Comparison of ENCODE assay signal across 1 cellular context in the genomic region with DNA sequence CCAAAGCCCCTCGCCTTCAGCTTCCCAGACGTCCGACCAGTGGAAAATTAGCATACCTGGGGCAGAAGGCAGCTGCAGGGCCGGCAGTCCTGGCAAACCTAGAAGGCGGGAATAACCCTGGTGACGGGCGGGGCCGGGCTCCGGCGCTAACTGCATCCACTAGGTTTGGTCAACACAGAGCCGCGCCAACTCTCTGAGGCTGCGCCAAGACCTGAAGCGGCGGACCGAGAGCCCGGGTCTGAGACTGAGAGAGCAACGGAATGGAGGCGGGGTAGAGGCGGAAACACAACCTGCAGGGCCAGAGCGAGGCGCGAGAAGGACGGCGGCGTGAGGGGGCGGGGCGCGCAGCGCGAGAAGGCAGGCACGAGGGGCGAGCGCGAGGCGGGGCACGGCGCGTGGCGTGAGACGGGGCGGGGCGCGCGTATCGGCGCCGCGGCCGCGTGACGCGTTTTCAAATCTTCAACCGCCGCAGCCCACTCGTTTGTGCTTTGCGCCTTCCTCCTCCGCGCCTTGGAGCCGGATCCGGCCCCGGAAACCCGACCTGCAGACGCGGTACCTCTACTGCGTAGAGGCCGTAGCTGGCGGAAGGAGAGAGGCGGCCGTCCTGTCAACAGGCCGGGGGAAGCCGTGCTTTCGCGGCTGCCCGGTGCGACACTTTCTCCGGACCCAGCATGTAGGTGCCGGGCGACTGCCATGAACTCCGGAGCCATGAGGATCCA.
TF ChIP-seq lines count a peak whose summit lies in the region.

A gene with protein sequence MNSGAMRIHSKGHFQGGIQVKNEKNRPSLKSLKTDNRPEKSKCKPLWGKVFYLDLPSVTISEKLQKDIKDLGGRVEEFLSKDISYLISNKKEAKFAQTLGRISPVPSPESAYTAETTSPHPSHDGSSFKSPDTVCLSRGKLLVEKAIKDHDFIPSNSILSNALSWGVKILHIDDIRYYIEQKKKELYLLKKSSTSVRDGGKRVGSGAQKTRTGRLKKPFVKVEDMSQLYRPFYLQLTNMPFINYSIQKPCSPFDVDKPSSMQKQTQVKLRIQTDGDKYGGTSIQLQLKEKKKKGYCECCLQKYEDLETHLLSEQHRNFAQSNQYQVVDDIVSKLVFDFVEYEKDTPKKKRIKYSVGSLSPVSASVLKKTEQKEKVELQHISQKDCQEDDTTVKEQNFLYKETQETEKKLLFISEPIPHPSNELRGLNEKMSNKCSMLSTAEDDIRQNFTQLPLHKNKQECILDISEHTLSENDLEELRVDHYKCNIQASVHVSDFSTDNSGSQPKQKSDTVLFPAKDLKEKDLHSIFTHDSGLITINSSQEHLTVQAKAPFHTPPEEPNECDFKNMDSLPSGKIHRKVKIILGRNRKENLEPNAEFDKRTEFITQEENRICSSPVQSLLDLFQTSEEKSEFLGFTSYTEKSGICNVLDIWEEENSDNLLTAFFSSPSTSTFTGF (plus strand): TSS at position 454 of the 719 bp plus-strand sequence. CDS start 240 bp downstream, at position 694.
A gene with protein sequence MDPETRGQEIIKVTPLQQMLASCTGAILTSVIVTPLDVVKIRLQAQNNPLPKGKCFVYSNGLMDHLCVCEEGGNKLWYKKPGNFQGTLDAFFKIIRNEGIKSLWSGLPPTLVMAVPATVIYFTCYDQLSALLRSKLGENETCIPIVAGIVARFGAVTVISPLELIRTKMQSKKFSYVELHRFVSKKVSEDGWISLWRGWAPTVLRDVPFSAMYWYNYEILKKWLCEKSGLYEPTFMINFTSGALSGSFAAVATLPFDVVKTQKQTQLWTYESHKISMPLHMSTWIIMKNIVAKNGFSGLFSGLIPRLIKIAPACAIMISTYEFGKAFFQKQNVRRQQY (minus strand): TSS at position 321 of the 719 bp plus-strand sequence. CDS start 17,633 bp downstream, outside the sequence.

TF ChIP-seq in GM12878, 131 proteins besides CTCF, POLR2A, EP300 and RAD21 (continued from another document):
- TF ChIP-seq, protein P1, sequence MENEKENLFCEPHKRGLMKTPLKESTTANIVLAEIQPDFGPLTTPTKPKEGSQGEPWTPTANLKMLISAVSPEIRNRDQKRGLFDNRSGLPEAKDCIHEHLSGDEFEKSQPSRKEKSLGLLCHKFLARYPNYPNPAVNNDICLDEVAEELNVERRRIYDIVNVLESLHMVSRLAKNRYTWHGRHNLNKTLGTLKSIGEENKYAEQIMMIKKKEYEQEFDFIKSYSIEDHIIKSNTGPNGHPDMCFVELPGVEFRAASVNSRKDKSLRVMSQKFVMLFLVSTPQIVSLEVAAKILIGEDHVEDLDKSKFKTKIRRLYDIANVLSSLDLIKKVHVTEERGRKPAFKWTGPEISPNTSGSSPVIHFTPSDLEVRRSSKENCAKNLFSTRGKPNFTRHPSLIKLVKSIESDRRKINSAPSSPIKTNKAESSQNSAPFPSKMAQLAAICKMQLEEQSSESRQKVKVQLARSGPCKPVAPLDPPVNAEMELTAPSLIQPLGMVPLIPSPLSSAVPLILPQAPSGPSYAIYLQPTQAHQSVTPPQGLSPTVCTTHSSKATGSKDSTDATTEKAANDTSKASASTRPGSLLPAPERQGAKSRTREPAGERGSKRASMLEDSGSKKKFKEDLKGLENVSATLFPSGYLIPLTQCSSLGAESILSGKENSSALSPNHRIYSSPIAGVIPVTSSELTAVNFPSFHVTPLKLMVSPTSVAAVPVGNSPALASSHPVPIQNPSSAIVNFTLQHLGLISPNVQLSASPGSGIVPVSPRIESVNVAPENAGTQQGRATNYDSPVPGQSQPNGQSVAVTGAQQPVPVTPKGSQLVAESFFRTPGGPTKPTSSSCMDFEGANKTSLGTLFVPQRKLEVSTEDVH (IDR thresholded peaks at IDR 0.05; ENCODE audit: low read depth, partially characterized antibody) = peak; percentile 56
- TF ChIP-seq SMARCA5 (IDR thresholded peaks at IDR 0.05) (peak; percentile 49; the same call in 1 of the 2 replicates), RB1 (IDR thresholded peaks at IDR 0.05; ENCODE audit: borderline replicate concordance) (peak; percentile 92; the same call in 1 of the 2 replicates), MTA2 (IDR thresholded peaks at IDR 0.05; ENCODE audit: low read depth) (0 out of 2 replicates have a peak, but pooled peaks have one; percentile 17), GABPA (IDR thresholded peaks at IDR 0.05; ENCODE audit: low read depth) (peak; percentile 76), TAF1 (IDR thresholded peaks at IDR 0.05; ENCODE audit: borderline replicate concordance, low read depth, low read length) (peak; percentile 87), TBL1XR1 (IDR thresholded peaks at IDR 0.05; ENCODE audit: low read depth, low read length) (0 out of 2 replicates have a peak, but pooled peaks have one; percentile 3), BHLHE40 (IDR thresholded peaks at IDR 0.05; ENCODE audit: borderline replicate concordance in 1 of 2, low read depth in 2 of 2, low read length in 1 of 2) (peak; percentile 90 to 98), CREB1 (IDR thresholded peaks at IDR 0.05; ENCODE audit: low read depth) (peak; percentile 90), PML (IDR thresholded peaks at IDR 0.05; ENCODE audit: low read length) (peak; percentile 86), TARDBP (IDR thresholded peaks at IDR 0.05; ENCODE audit: borderline replicate concordance) (0 out of 2 replicates have a peak, but pooled peaks have one; percentile 37), EGR1 (IDR thresholded peaks at IDR 0.05; ENCODE audit: borderline replicate concordance in 1 of 2, low read depth in 2 of 2, low read length in 2 of 2) (peak; percentile 82 to 95), FOS (IDR thresholded peaks at IDR 0.05; ENCODE audit: borderline replicate concordance, extremely low read depth, insufficient read length) (no peak), CREM (IDR thresholded peaks at IDR 0.05; ENCODE audit: low read depth) (peak; percentile 81; the same call in 1 of the 2 replicates), FOXK2 (IDR thresholded peaks at IDR 0.05) (no peak), PAX8 (IDR thresholded peaks at IDR 0.05) (no peak), WRNIP1 (IDR thresholded peaks at IDR 0.05; ENCODE audit: borderline replicate concordance, low read depth, low read length) (no peak), HDGF (IDR thresholded peaks at IDR 0.05) (0 out of 2 replicates have a peak, but pooled peaks have one; percentile 31), ETV6 (conservative IDR thresholded peaks at IDR 0.05 in 1 of 2, IDR thresholded peaks at IDR 0.05 in 1 of 2; ENCODE audit: borderline replicate concordance in 1 of 2, low read depth in 1 of 2) (0 out of 4 replicates have a peak, but pooled peaks of 1 of the 2 experiments have one; percentile 34), SP1 (IDR thresholded peaks at IDR 0.05; ENCODE audit: low read depth, low read length) (peak; percentile 78), NBN (IDR thresholded peaks at IDR 0.05) (peak; percentile 44; the same call in 1 of the 2 replicates), ESRRA (IDR thresholded peaks at IDR 0.05; ENCODE audit: low read length) (peak; percentile 16; the same call in 1 of the 2 replicates)
- TF ChIP-seq, protein P2, sequence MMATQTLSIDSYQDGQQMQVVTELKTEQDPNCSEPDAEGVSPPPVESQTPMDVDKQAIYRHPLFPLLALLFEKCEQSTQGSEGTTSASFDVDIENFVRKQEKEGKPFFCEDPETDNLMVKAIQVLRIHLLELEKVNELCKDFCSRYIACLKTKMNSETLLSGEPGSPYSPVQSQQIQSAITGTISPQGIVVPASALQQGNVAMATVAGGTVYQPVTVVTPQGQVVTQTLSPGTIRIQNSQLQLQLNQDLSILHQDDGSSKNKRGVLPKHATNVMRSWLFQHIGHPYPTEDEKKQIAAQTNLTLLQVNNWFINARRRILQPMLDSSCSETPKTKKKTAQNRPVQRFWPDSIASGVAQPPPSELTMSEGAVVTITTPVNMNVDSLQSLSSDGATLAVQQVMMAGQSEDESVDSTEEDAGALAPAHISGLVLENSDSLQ (IDR thresholded peaks at IDR 0.05) = 0 out of 2 replicates have a peak, but pooled peaks have one; percentile 21
- TF ChIP-seq, protein P3, sequence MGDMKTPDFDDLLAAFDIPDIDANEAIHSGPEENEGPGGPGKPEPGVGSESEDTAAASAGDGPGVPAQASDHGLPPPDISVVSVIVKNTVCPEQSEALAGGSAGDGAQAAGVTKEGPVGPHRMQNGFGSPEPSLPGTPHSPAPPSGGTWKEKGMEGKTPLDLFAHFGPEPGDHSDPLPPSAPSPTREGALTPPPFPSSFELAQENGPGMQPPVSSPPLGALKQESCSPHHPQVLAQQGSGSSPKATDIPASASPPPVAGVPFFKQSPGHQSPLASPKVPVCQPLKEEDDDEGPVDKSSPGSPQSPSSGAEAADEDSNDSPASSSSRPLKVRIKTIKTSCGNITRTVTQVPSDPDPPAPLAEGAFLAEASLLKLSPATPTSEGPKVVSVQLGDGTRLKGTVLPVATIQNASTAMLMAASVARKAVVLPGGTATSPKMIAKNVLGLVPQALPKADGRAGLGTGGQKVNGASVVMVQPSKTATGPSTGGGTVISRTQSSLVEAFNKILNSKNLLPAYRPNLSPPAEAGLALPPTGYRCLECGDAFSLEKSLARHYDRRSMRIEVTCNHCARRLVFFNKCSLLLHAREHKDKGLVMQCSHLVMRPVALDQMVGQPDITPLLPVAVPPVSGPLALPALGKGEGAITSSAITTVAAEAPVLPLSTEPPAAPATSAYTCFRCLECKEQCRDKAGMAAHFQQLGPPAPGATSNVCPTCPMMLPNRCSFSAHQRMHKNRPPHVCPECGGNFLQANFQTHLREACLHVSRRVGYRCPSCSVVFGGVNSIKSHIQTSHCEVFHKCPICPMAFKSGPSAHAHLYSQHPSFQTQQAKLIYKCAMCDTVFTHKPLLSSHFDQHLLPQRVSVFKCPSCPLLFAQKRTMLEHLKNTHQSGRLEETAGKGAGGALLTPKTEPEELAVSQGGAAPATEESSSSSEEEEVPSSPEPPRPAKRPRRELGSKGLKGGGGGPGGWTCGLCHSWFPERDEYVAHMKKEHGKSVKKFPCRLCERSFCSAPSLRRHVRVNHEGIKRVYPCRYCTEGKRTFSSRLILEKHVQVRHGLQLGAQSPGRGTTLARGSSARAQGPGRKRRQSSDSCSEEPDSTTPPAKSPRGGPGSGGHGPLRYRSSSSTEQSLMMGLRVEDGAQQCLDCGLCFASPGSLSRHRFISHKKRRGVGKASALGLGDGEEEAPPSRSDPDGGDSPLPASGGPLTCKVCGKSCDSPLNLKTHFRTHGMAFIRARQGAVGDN (IDR thresholded peaks at IDR 0.05) = peak; percentile 90
- TF ChIP-seq, protein P4, sequence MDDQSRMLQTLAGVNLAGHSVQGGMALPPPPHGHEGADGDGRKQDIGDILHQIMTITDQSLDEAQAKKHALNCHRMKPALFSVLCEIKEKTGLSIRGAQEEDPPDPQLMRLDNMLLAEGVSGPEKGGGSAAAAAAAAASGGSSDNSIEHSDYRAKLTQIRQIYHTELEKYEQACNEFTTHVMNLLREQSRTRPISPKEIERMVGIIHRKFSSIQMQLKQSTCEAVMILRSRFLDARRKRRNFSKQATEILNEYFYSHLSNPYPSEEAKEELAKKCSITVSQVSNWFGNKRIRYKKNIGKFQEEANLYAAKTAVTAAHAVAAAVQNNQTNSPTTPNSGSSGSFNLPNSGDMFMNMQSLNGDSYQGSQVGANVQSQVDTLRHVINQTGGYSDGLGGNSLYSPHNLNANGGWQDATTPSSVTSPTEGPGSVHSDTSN (IDR thresholded peaks at IDR 0.05; ENCODE audit: insufficient replicate concordance, low read depth, low read length) = peak; percentile 28
- TF ChIP-seq, protein P5, sequence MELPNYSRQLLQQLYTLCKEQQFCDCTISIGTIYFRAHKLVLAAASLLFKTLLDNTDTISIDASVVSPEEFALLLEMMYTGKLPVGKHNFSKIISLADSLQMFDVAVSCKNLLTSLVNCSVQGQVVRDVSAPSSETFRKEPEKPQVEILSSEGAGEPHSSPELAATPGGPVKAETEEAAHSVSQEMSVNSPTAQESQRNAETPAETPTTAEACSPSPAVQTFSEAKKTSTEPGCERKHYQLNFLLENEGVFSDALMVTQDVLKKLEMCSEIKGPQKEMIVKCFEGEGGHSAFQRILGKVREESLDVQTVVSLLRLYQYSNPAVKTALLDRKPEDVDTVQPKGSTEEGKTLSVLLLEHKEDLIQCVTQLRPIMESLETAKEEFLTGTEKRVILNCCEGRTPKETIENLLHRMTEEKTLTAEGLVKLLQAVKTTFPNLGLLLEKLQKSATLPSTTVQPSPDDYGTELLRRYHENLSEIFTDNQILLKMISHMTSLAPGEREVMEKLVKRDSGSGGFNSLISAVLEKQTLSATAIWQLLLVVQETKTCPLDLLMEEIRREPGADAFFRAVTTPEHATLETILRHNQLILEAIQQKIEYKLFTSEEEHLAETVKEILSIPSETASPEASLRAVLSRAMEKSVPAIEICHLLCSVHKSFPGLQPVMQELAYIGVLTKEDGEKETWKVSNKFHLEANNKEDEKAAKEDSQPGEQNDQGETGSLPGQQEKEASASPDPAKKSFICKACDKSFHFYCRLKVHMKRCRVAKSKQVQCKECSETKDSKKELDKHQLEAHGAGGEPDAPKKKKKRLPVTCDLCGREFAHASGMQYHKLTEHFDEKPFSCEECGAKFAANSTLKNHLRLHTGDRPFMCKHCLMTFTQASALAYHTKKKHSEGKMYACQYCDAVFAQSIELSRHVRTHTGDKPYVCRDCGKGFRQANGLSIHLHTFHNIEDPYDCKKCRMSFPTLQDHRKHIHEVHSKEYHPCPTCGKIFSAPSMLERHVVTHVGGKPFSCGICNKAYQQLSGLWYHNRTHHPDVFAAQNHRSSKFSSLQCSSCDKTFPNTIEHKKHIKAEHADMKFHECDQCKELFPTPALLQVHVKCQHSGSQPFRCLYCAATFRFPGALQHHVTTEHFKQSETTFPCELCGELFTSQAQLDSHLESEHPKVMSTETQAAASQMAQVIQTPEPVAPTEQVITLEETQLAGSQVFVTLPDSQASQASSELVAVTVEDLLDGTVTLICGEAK (IDR thresholded peaks at IDR 0.05; ENCODE audit: borderline replicate concordance) = peak; percentile 63; the same call in 1 of the 2 replicates
- TF ChIP-seq, protein P6, sequence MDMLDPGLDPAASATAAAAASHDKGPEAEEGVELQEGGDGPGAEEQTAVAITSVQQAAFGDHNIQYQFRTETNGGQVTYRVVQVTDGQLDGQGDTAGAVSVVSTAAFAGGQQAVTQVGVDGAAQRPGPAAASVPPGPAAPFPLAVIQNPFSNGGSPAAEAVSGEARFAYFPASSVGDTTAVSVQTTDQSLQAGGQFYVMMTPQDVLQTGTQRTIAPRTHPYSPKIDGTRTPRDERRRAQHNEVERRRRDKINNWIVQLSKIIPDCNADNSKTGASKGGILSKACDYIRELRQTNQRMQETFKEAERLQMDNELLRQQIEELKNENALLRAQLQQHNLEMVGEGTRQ (IDR thresholded peaks at IDR 0.05; ENCODE audit: borderline replicate concordance, low read depth, low read length) = peak; percentile 74
- TF ChIP-seq, protein P7, sequence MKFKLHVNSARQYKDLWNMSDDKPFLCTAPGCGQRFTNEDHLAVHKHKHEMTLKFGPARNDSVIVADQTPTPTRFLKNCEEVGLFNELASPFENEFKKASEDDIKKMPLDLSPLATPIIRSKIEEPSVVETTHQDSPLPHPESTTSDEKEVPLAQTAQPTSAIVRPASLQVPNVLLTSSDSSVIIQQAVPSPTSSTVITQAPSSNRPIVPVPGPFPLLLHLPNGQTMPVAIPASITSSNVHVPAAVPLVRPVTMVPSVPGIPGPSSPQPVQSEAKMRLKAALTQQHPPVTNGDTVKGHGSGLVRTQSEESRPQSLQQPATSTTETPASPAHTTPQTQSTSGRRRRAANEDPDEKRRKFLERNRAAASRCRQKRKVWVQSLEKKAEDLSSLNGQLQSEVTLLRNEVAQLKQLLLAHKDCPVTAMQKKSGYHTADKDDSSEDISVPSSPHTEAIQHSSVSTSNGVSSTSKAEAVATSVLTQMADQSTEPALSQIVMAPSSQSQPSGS (IDR thresholded peaks at IDR 0.05; ENCODE audit: low read length) = no peak
